Comparison of ENCODE assay signal across 8 cellular contexts in genomic region chr12:93308281-93308680, GRCh38.
"Had no signal": no experiment of that assay in that cellular context is flagged by ENCODE, and none has a peak within 500 bp of the region (broad histone marks: within the 10 kb centered on the region; RNA-seq: fewer than 3 reads in every experiment).

No MANE protein-coding gene starts in this region.

- H3K27ac ChIP-seq: GM23248, HL-60 had no signal

- H3K36me3 ChIP-seq: HAP-1 had no signal

- H3K4me1 ChIP-seq: HAP-1 had no signal

- H2AFZ ChIP-seq: GM23248 had no signal

- H3K4me3 Mint-ChIP-seq: IgD-negative memory B cell had no signal

- DNase-seq: GM23248, GOT3, H7, KG1 had no signal

- H3K9me3 ChIP-seq: HAP-1 had no signal

- H3K4me1 Mint-ChIP-seq: IgD-negative memory B cell had no signal

- ATAC-seq: HCT116 had no signal

- H3K4me3 ChIP-seq: GM23248, HAP-1 had no signal

- H3K9ac ChIP-seq: GM23248 had no signal
